In genomic region chr10:405648-406047, GRCh38 we compare ENCODE assay signal across 26 cellular contexts.
"Had no signal": no experiment of that assay in that cellular context is flagged by ENCODE, and none has a peak within 500 bp of the region (broad histone marks: within the 10 kb centered on the region; RNA-seq: fewer than 3 reads in every experiment).

No MANE protein-coding gene starts in this region.

- H3K27me3 ChIP-seq: ascending aorta, brain microvascular endothelial cell, foreskin keratinocyte, heart left ventricle, left lung, upper lobe of right lung had no signal

- H3K4me1 ChIP-seq: ascending aorta, foreskin keratinocyte, left lung, lower lobe of right lung, upper lobe of right lung had no signal

- H3K4me3 Mint-ChIP-seq: activated naive CD4-positive, alpha-beta T cell treated with anti-CD3 and anti-CD28 coated beads for 36 hours; activated naive CD8-positive, alpha-beta T cell treated with anti-CD3 and anti-CD28 coated beads, Interleukin-2, amount 10 ng/mL, durations not matched to agents 7 days and 5 days; immature natural killer cell; natural killer cell treated with Interleukin-12 subunit alpha and Interleukin-12 subunit beta and Interleukin-15 and Interleukin-18, amount 100 ng/mL, for 72 hours; stimulated activated naive CD8-positive, alpha-beta T cell treated with anti-CD3 and anti-CD28 coated beads, Interleukin-15, Interleukin-2, amounts not matched to agents 100 ng/mL and 50 ng/mL, for 24 hours had no signal

- H3K27ac Mint-ChIP-seq: activated naive CD4-positive, alpha-beta T cell treated with anti-CD3 and anti-CD28 coated beads for 36 hours; activated naive CD8-positive, alpha-beta T cell treated with anti-CD3 and anti-CD28 coated beads, Interleukin-2, amount 10 ng/mL, durations not matched to agents 7 days and 5 days; immature natural killer cell; natural killer cell treated with Interleukin-12 subunit alpha and Interleukin-12 subunit beta and Interleukin-15 and Interleukin-18, amount 100 ng/mL, for 72 hours; stimulated activated naive CD8-positive, alpha-beta T cell treated with anti-CD3 and anti-CD28 coated beads, Interleukin-15, Interleukin-2, amounts not matched to agents 100 ng/mL and 50 ng/mL, for 24 hours had no signal

- H3K9me3 ChIP-seq: ascending aorta, heart left ventricle, left lung, lower lobe of right lung, mucosa of descending colon, thoracic aorta, upper lobe of right lung had no signal

- DNase-seq: activated CD4-positive, alpha-beta T cell treated with anti-CD3 and anti-CD28 coated beads for 4 hours; activated CD4-positive, alpha-beta T cell treated with anti-CD3 and anti-CD28 coated beads, Interleukin-2, amount 50 U/mL, for 4 hours; activated CD8-positive, alpha-beta memory T cell treated with anti-CD3 and anti-CD28 coated beads for 24 hours; activated effector memory CD4-positive, alpha-beta T cell treated with Interleukin-2 at 50 U/mL for 16 hours; activated naive CD4-positive, alpha-beta T cell treated with anti-CD3 and anti-CD28 coated beads for 36 hours; activated naive CD8-positive, alpha-beta T cell treated with anti-CD3 and anti-CD28 coated beads, Interleukin-2, amount 10 ng/mL, durations not matched to agents 7 days and 5 days; cortex of kidney; foreskin keratinocyte; heart left ventricle; hypothalamus; immature natural killer cell; left lung; lower lobe of right lung; mesendoderm; mucosa of descending colon; right cardiac atrium; stimulated activated CD4-positive, alpha-beta T cell treated with anti-CD3 and anti-CD28 coated beads, Interleukin-2, amount 100 ng/mL, for 48 hours; T-helper 9 cell; upper lobe of right lung had no signal

- H3K4me1 Mint-ChIP-seq: activated naive CD8-positive, alpha-beta T cell treated with anti-CD3 and anti-CD28 coated beads, Interleukin-2, amount 10 ng/mL, durations not matched to agents 7 days and 5 days; immature natural killer cell had no signal

- H3K4me3 ChIP-seq: ascending aorta, heart left ventricle, left lung, lower lobe of right lung, mucosa of descending colon, thoracic aorta, upper lobe of right lung had no signal

- H3K27ac ChIP-seq: ascending aorta, brain microvascular endothelial cell, foreskin keratinocyte, heart left ventricle, left lung, lower lobe of right lung, thoracic aorta, upper lobe of right lung, VCaP had no signal

- ATAC-seq: esophagus mucosa; foreskin keratinocyte; heart left ventricle; left lung; lower lobe of right lung; mucosa of descending colon; natural killer cell treated with Interleukin-12 subunit alpha and Interleukin-12 subunit beta and Interleukin-15 and Interleukin-18, amount 100 ng/mL, for 72 hours; right cardiac atrium; upper lobe of right lung had no signal

- H3K36me3 Mint-ChIP-seq: activated naive CD8-positive, alpha-beta T cell treated with anti-CD3 and anti-CD28 coated beads, Interleukin-2, amount 10 ng/mL, durations not matched to agents 7 days and 5 days; natural killer cell treated with Interleukin-12 subunit alpha and Interleukin-12 subunit beta and Interleukin-15 and Interleukin-18, amount 100 ng/mL, for 72 hours had no signal

- H3K27me3 Mint-ChIP-seq: activated naive CD8-positive, alpha-beta T cell treated with anti-CD3 and anti-CD28 coated beads, Interleukin-2, amount 10 ng/mL, durations not matched to agents 7 days and 5 days; stimulated activated naive CD8-positive, alpha-beta T cell treated with anti-CD3 and anti-CD28 coated beads, Interleukin-15, Interleukin-2, amounts not matched to agents 100 ng/mL and 50 ng/mL, for 24 hours had no signal

- H3K9me3 Mint-ChIP-seq: activated naive CD4-positive, alpha-beta T cell treated with anti-CD3 and anti-CD28 coated beads for 36 hours; activated naive CD8-positive, alpha-beta T cell treated with anti-CD3 and anti-CD28 coated beads, Interleukin-2, amount 10 ng/mL, durations not matched to agents 7 days and 5 days; immature natural killer cell; natural killer cell treated with Interleukin-12 subunit alpha and Interleukin-12 subunit beta and Interleukin-15 and Interleukin-18, amount 100 ng/mL, for 72 hours; stimulated activated naive CD8-positive, alpha-beta T cell treated with anti-CD3 and anti-CD28 coated beads, Interleukin-15, Interleukin-2, amounts not matched to agents 100 ng/mL and 50 ng/mL, for 24 hours had no signal
